ENCODE assay signal across 1 cellular context in the genomic region with DNA sequence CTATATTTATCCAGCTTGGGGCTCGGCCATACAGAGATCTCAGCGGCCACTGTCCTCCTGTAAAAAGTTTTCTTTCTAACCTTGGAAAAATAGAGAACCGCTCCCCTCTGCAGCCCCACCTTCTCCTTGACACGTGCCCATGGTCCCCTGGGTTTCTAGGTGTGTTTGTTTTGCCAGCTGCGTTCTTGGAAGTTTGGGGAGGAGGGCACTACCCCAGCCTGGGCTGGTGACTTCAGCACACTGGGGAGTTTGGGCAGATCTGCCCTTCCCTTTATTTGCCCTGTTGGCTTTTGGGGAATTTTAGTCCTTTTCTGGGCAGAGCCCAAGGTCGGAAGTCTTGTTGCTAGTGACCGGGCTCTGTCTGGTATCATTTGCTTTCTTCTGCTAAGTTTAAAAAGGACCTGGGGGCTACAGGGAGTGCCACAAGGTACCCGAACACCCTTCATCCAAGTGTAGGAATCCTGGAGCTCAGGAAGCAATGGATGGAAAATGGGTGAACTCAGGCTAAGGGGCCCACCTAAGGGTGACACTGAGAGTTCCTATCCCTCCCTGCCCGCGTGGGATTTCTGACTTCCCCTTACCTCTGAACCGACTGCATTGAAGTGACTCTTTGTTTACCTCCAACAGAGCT.
TF ChIP-seq lines count a peak whose summit lies in the region.

No MANE protein-coding gene starts in this region.

TF ChIP-seq in K562, 482 proteins besides CTCF, POLR2A, EP300 and RAD21 (continued from another document and continues in another):
- TF ChIP-seq, protein P1, sequence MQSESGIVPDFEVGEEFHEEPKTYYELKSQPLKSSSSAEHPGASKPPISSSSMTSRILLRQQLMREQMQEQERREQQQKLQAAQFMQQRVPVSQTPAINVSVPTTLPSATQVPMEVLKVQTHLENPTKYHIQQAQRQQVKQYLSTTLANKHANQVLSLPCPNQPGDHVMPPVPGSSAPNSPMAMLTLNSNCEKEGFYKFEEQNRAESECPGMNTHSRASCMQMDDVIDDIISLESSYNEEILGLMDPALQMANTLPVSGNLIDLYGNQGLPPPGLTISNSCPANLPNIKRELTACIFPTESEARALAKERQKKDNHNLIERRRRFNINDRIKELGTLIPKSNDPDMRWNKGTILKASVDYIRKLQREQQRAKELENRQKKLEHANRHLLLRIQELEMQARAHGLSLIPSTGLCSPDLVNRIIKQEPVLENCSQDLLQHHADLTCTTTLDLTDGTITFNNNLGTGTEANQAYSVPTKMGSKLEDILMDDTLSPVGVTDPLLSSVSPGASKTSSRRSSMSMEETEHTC (IDR thresholded peaks at IDR 0.05), result no peak
- TF ChIP-seq RCOR1 (IDR thresholded peaks at IDR 0.05; ENCODE audit: borderline replicate concordance in 1 of 2, low read depth in 2 of 2, low read length in 2 of 2) (no peak), ZNF584 (CRISPR knock-in tag; IDR thresholded peaks at IDR 0.05; ENCODE audit: low read depth) (no peak), ZNF143 (CRISPR knock-in tag; IDR thresholded peaks at IDR 0.05) (no peak), EWSR1 (IDR thresholded peaks at IDR 0.05; ENCODE audit: borderline replicate concordance, low read depth, partially characterized antibody) (no peak), NELFE (IDR thresholded peaks at IDR 0.05; ENCODE audit: insufficient read depth, insufficient read length) (no peak), COPS2 (conservative IDR thresholded peaks at IDR 0.05) (no peak), ZNF75A (CRISPR knock-in tag; IDR thresholded peaks at IDR 0.05) (no peak), MTA1 (IDR thresholded peaks at IDR 0.05; ENCODE audit: borderline replicate concordance) (no peak), ILK (tag; IDR thresholded peaks at IDR 0.05; ENCODE audit: borderline replicate concordance, low read depth) (no peak), RBBP5 (IDR thresholded peaks at IDR 0.05; ENCODE audit: borderline replicate concordance, insufficient read depth, low read length, poor library complexity, severe bottlenecking) (no peak), ZNF76 (CRISPR knock-in tag; IDR thresholded peaks at IDR 0.05; ENCODE audit: borderline replicate concordance) (peak; percentile 85; the same call in 1 of the 2 replicates), ZBED1 (IDR thresholded peaks at IDR 0.05) (no peak), SRSF3 (IDR thresholded peaks at IDR 0.05; ENCODE audit: insufficient read depth, low read length) (no peak), FOXM1 (IDR thresholded peaks at IDR 0.05; ENCODE audit: low read depth) (no peak), FOXM1 (CRISPR knock-in tag; IDR thresholded peaks at IDR 0.05; ENCODE audit: low read depth) (no peak), DPF2 (IDR thresholded peaks at IDR 0.05) (no peak), NFATC3 (IDR thresholded peaks at IDR 0.05) (no peak), NR2C2 (CRISPR knock-in tag; IDR thresholded peaks at IDR 0.05) (0 out of 2 replicates have a peak, but pooled peaks have one; percentile 33), NR2C2 (tag; IDR thresholded peaks at IDR 0.05) (no peak; the same call in 1 of the 2 replicates), ZKSCAN1 (IDR thresholded peaks at IDR 0.05; ENCODE audit: low read depth, low read length) (no peak), CEBPG (CRISPR knock-in tag; IDR thresholded peaks at IDR 0.05) (no peak), CEBPG (tag; conservative IDR thresholded peaks at IDR 0.05 in 1 of 2, IDR thresholded peaks at IDR 0.05 in 1 of 2) (no peak), MIER1 (IDR thresholded peaks at IDR 0.05; ENCODE audit: low read depth) (no peak), ZNF445 (CRISPR knock-in tag; IDR thresholded peaks at IDR 0.05; ENCODE audit: low read depth) (0 out of 2 replicates have a peak, but pooled peaks have one; percentile 33)
- TF ChIP-seq, protein P2, sequence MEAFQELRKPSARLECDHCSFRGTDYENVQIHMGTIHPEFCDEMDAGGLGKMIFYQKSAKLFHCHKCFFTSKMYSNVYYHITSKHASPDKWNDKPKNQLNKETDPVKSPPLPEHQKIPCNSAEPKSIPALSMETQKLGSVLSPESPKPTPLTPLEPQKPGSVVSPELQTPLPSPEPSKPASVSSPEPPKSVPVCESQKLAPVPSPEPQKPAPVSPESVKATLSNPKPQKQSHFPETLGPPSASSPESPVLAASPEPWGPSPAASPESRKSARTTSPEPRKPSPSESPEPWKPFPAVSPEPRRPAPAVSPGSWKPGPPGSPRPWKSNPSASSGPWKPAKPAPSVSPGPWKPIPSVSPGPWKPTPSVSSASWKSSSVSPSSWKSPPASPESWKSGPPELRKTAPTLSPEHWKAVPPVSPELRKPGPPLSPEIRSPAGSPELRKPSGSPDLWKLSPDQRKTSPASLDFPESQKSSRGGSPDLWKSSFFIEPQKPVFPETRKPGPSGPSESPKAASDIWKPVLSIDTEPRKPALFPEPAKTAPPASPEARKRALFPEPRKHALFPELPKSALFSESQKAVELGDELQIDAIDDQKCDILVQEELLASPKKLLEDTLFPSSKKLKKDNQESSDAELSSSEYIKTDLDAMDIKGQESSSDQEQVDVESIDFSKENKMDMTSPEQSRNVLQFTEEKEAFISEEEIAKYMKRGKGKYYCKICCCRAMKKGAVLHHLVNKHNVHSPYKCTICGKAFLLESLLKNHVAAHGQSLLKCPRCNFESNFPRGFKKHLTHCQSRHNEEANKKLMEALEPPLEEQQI (IDR thresholded peaks at IDR 0.05), result no peak
- TF ChIP-seq, protein P3, sequence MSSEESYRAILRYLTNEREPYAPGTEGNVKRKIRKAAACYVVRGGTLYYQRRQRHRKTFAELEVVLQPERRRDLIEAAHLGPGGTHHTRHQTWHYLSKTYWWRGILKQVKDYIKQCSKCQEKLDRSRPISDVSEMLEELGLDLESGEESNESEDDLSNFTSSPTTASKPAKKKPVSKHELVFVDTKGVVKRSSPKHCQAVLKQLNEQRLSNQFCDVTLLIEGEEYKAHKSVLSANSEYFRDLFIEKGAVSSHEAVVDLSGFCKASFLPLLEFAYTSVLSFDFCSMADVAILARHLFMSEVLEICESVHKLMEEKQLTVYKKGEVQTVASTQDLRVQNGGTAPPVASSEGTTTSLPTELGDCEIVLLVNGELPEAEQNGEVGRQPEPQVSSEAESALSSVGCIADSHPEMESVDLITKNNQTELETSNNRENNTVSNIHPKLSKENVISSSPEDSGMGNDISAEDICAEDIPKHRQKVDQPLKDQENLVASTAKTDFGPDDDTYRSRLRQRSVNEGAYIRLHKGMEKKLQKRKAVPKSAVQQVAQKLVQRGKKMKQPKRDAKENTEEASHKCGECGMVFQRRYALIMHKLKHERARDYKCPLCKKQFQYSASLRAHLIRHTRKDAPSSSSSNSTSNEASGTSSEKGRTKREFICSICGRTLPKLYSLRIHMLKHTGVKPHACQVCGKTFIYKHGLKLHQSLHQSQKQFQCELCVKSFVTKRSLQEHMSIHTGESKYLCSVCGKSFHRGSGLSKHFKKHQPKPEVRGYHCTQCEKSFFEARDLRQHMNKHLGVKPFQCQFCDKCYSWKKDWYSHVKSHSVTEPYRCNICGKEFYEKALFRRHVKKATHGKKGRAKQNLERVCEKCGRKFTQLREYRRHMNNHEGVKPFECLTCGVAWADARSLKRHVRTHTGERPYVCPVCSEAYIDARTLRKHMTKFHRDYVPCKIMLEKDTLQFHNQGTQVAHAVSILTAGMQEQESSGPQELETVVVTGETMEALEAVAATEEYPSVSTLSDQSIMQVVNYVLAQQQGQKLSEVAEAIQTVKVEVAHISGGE (CRISPR knock-in tag; IDR thresholded peaks at IDR 0.05), result peak in 1 of 3 experiments; percentile 48; a peak in 1 of 6 replicates
- TF ChIP-seq, protein P4, sequence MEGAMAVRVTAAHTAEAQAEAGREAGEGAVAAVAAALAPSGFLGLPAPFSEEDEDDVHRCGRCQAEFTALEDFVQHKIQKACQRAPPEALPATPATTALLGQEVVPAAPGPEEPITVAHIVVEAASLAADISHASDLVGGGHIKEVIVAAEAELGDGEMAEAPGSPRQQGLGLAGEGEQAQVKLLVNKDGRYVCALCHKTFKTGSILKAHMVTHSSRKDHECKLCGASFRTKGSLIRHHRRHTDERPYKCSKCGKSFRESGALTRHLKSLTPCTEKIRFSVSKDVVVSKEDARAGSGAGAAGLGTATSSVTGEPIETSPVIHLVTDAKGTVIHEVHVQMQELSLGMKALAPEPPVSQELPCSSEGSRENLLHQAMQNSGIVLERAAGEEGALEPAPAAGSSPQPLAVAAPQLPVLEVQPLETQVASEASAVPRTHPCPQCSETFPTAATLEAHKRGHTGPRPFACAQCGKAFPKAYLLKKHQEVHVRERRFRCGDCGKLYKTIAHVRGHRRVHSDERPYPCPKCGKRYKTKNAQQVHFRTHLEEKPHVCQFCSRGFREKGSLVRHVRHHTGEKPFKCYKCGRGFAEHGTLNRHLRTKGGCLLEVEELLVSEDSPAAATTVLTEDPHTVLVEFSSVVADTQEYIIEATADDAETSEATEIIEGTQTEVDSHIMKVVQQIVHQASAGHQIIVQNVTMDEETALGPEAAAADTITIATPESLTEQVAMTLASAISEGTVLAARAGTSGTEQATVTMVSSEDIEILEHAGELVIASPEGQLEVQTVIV (CRISPR knock-in tag; IDR thresholded peaks at IDR 0.05; ENCODE audit: borderline replicate concordance), result no peak
- TF ChIP-seq, protein P5, sequence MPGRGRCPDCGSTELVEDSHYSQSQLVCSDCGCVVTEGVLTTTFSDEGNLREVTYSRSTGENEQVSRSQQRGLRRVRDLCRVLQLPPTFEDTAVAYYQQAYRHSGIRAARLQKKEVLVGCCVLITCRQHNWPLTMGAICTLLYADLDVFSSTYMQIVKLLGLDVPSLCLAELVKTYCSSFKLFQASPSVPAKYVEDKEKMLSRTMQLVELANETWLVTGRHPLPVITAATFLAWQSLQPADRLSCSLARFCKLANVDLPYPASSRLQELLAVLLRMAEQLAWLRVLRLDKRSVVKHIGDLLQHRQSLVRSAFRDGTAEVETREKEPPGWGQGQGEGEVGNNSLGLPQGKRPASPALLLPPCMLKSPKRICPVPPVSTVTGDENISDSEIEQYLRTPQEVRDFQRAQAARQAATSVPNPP (IDR thresholded peaks at IDR 0.05; ENCODE audit: borderline replicate concordance, insufficient read depth, insufficient read length), result no peak
- TF ChIP-seq, protein P6, sequence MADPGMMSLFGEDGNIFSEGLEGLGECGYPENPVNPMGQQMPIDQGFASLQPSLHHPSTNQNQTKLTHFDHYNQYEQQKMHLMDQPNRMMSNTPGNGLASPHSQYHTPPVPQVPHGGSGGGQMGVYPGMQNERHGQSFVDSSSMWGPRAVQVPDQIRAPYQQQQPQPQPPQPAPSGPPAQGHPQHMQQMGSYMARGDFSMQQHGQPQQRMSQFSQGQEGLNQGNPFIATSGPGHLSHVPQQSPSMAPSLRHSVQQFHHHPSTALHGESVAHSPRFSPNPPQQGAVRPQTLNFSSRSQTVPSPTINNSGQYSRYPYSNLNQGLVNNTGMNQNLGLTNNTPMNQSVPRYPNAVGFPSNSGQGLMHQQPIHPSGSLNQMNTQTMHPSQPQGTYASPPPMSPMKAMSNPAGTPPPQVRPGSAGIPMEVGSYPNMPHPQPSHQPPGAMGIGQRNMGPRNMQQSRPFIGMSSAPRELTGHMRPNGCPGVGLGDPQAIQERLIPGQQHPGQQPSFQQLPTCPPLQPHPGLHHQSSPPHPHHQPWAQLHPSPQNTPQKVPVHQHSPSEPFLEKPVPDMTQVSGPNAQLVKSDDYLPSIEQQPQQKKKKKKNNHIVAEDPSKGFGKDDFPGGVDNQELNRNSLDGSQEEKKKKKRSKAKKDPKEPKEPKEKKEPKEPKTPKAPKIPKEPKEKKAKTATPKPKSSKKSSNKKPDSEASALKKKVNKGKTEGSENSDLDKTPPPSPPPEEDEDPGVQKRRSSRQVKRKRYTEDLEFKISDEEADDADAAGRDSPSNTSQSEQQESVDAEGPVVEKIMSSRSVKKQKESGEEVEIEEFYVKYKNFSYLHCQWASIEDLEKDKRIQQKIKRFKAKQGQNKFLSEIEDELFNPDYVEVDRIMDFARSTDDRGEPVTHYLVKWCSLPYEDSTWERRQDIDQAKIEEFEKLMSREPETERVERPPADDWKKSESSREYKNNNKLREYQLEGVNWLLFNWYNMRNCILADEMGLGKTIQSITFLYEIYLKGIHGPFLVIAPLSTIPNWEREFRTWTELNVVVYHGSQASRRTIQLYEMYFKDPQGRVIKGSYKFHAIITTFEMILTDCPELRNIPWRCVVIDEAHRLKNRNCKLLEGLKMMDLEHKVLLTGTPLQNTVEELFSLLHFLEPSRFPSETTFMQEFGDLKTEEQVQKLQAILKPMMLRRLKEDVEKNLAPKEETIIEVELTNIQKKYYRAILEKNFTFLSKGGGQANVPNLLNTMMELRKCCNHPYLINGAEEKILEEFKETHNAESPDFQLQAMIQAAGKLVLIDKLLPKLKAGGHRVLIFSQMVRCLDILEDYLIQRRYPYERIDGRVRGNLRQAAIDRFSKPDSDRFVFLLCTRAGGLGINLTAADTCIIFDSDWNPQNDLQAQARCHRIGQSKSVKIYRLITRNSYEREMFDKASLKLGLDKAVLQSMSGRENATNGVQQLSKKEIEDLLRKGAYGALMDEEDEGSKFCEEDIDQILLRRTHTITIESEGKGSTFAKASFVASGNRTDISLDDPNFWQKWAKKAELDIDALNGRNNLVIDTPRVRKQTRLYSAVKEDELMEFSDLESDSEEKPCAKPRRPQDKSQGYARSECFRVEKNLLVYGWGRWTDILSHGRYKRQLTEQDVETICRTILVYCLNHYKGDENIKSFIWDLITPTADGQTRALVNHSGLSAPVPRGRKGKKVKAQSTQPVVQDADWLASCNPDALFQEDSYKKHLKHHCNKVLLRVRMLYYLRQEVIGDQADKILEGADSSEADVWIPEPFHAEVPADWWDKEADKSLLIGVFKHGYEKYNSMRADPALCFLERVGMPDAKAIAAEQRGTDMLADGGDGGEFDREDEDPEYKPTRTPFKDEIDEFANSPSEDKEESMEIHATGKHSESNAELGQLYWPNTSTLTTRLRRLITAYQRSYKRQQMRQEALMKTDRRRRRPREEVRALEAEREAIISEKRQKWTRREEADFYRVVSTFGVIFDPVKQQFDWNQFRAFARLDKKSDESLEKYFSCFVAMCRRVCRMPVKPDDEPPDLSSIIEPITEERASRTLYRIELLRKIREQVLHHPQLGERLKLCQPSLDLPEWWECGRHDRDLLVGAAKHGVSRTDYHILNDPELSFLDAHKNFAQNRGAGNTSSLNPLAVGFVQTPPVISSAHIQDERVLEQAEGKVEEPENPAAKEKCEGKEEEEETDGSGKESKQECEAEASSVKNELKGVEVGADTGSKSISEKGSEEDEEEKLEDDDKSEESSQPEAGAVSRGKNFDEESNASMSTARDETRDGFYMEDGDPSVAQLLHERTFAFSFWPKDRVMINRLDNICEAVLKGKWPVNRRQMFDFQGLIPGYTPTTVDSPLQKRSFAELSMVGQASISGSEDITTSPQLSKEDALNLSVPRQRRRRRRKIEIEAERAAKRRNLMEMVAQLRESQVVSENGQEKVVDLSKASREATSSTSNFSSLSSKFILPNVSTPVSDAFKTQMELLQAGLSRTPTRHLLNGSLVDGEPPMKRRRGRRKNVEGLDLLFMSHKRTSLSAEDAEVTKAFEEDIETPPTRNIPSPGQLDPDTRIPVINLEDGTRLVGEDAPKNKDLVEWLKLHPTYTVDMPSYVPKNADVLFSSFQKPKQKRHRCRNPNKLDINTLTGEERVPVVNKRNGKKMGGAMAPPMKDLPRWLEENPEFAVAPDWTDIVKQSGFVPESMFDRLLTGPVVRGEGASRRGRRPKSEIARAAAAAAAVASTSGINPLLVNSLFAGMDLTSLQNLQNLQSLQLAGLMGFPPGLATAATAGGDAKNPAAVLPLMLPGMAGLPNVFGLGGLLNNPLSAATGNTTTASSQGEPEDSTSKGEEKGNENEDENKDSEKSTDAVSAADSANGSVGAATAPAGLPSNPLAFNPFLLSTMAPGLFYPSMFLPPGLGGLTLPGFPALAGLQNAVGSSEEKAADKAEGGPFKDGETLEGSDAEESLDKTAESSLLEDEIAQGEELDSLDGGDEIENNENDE (IDR thresholded peaks at IDR 0.05; ENCODE audit: low read depth, low read length), result no peak
